8 cellular contexts compared by ENCODE assay signal in the genomic region with DNA sequence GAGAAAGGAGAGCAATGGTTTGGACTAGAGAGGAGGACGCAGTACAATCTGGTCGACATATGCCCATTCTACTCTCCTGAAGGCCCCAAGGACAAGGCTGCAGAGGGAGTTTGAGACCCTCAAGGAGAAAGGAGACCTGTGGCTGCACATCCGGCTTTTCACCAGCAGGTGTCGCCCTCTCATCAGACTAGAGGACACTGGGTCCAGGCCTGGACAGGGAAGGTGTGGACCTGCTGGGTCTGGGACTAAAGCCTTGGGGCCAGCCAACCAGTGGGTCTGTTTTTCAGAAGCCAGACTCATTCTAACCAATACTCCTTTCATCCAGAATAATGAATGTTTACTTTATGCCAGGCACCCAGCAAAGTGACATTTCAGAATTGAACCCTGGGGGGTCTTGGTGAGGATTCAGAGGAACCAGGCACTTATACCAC. TPM values are rescaled to one million over a fixed set of nuclear protein-coding genes. Genes with fewer than 3 reads are reported as not detected.
DNase-seq lines count a peak whose midpoint lies in the region; ATAC-seq lines count a peak whose summit lies in the region.

No MANE protein-coding gene starts in this region.

- peak; percentile 84 for DNase-seq in AG20443 (ENCODE audit: low spot score)
- peak; percentile 69 for DNase-seq in H4 (ENCODE audit: low spot score)
- peak; percentile 30 to 75 for DNase-seq in NCI-H524 (lab: John Stamatoyannopoulos, UW)
- DNase-seq in activated CD4-positive, alpha-beta T cell treated with anti-CD3 and anti-CD28 coated beads, Interleukin-2, amount 50 U/mL, for 48 hours: peak; percentile 80 to 86
- DNase-seq in dermis microvascular lymphatic vessel endothelial cell (ENCODE audit: low read depth in 2 of 2): peak; percentile 51 to 73
- DNase-seq in medulla oblongata (ENCODE audit: extremely low spot score): peak; percentile 88
- peak; percentile 51 for DNase-seq in stimulated activated CD8-positive, alpha-beta memory T cell treated with anti-CD3 and anti-CD28 coated beads, Interleukin-15, amount 100 ng/mL, for 24 hours (ENCODE audit: low read depth)

- no peak for ATAC-seq in HG03108 (IDR thresholded peaks at IDR 0.05; ENCODE audit: unreplicated experiment)

RNA-seq across cellular contexts. Expression of a gene that starts 5.0 kb away (rescaled TPM):
- not detected in 2 replicates for total RNA-seq in H4 (2014; rRNA removed; shearing (Covaris generic))
- 0.51 TPM in 2 replicates for total RNA-seq in dermis microvascular lymphatic vessel endothelial cell

RNA-seq across cellular contexts. Expression of a gene that starts 8.8 kb away (rescaled TPM):
- not detected in 2 replicates for total RNA-seq in H4 (2014; rRNA removed; shearing (Covaris generic))
- not detected in 2 replicates for total RNA-seq in dermis microvascular lymphatic vessel endothelial cell

RNA-seq across cellular contexts. Expression of a gene that starts 12.8 kb away (rescaled TPM):
- total RNA-seq in H4 (2014; rRNA removed; shearing (Covaris generic)): not detected in 2 replicates
- total RNA-seq in dermis microvascular lymphatic vessel endothelial cell: not detected in 2 replicates

RNA-seq across cellular contexts. Expression of a gene that starts 33.1 kb away (rescaled TPM):
- 17.5 and 30.5 TPM in 2 replicates for total RNA-seq in H4 (2014; rRNA removed; shearing (Covaris generic))
- total RNA-seq in dermis microvascular lymphatic vessel endothelial cell: 33.5 and 38.4 TPM in 2 replicates

RNA-seq across cellular contexts. Expression of a gene that starts 34.5 kb away (rescaled TPM):
- not detected in 2 replicates for total RNA-seq in H4 (2014; rRNA removed; shearing (Covaris generic))
- total RNA-seq in dermis microvascular lymphatic vessel endothelial cell: under 0.01 TPM in 1 of 2 replicates, not detected in the other
